8 cellular contexts compared by ENCODE assay signal in genomic region chr11:58578136-58578634, GRCh38.
DNase-seq lines count a peak whose midpoint lies in the region; ATAC-seq and TF ChIP-seq lines count a peak whose summit lies in the region.

No MANE protein-coding gene starts in this region.

- no peak for TF ChIP-seq EP300 in Ishikawa (IDR thresholded peaks at IDR 0.05; ENCODE audit: borderline replicate concordance)

- H3K27ac ChIP-seq in epithelial cell of prostate = peak overlapping the region; percentile 100

- H3K36me3 Mint-ChIP-seq in activated T-cell treated with anti-CD3 and anti-CD28 coated beads, Interleukin-2, amount 50 U/mL, for 24 hours (ENCODE audit: low read depth) = peaks cover 76% of the 10 kb centered on the region

- DNase-seq in ELF-1 (ENCODE audit: low read depth, low spot score) (peak; percentile 97), OCI-M1 (lab: John Stamatoyannopoulos, UW) (peak; percentile 98), epithelial cell of prostate (ENCODE audit: low read depth, low spot score) (peak; percentile 97), middle frontal gyrus (ENCODE audit: extremely low spot score, low spot score) (peak; percentile 92)
- peak; percentile 92 for DNase-seq in activated T-cell treated with anti-CD3 and anti-CD28 coated beads, Interleukin-2, amount 50 U/mL, for 24 hours
- peak; percentile 86 to 89 for DNase-seq in stimulated activated CD8-positive, alpha-beta memory T cell treated with anti-CD3 and anti-CD28 coated beads, Interleukin-2, amount 100 ng/mL, for 1 hour (ENCODE audit: low read depth in 2 of 2)

- peak overlapping the region; percentile 100 for H3K27ac Mint-ChIP-seq in activated T-cell treated with anti-CD3 and anti-CD28 coated beads, Interleukin-2, amount 50 U/mL, for 24 hours

- no peaks in the 10 kb centered on the region for H3K27me3 Mint-ChIP-seq in activated T-cell treated with anti-CD3 and anti-CD28 coated beads, Interleukin-2, amount 50 U/mL, for 24 hours

- H3K4me3 Mint-ChIP-seq in activated T-cell treated with anti-CD3 and anti-CD28 coated beads, Interleukin-2, amount 50 U/mL, for 24 hours = peak overlapping the region; percentile 90

- ATAC-seq in HG02798 (IDR thresholded peaks at IDR 0.05; ENCODE audit: poor library complexity, unreplicated experiment) = no peak

- no peaks in the 10 kb centered on the region for H3K9me3 Mint-ChIP-seq in activated T-cell treated with anti-CD3 and anti-CD28 coated beads, Interleukin-2, amount 50 U/mL, for 24 hours

- TF ChIP-seq RAD21 in Ishikawa (IDR thresholded peaks at IDR 0.05; ENCODE audit: low read depth) = no peak

- H3K4me1 Mint-ChIP-seq in activated T-cell treated with anti-CD3 and anti-CD28 coated beads, Interleukin-2, amount 50 U/mL, for 24 hours (ENCODE audit: low read depth) = peaks cover 52% of the 10 kb centered on the region

TF ChIP-seq in Ishikawa, 13 proteins besides CTCF, POLR2A, EP300 and RAD21:
- TF ChIP-seq TCF12 (IDR thresholded peaks at IDR 0.05; ENCODE audit: low read depth) = peak; percentile 63; the same call in 1 of the 2 replicates
- no peak for TF ChIP-seq EGR1 (IDR thresholded peaks at IDR 0.05)
- peak; percentile 88 for TF ChIP-seq YY1 (IDR thresholded peaks at IDR 0.05; ENCODE audit: low read depth)
- peak; percentile 72 for TF ChIP-seq MAX (IDR thresholded peaks at IDR 0.05)
- 0 out of 2 replicates have a peak, but pooled peaks have one; percentile 31 for TF ChIP-seq TAF1 (IDR thresholded peaks at IDR 0.05; ENCODE audit: low read depth)
- TF ChIP-seq CREB1 (IDR thresholded peaks at IDR 0.05; ENCODE audit: low read depth) = peak; percentile 65
